In genomic region chr2:120287183-120288015, GRCh38 we compare ENCODE assay signal across 8 cellular contexts. TPM values are rescaled to one million over a fixed set of nuclear protein-coding genes. Genes with fewer than 3 reads are reported as not detected.
DNase-seq lines count a peak whose midpoint lies in the region; ATAC-seq and TF ChIP-seq lines count a peak whose summit lies in the region.

No MANE protein-coding gene starts in this region.

- TF ChIP-seq CTCF in activated CD8-positive, alpha-beta T cell treated with anti-CD3 and anti-CD28 coated beads for 36 hours (IDR thresholded peaks at IDR 0.05) = no peak
- no peak for TF ChIP-seq CTCF in CD8-positive, alpha-beta T cell (IDR thresholded peaks at IDR 0.05)
- no peak for TF ChIP-seq CTCF in prostate gland (IDR thresholded peaks at IDR 0.05)

- no peaks in the 10 kb centered on the region for H3K27me3 ChIP-seq in CD4-positive, alpha-beta memory T cell (ENCODE audit: insufficient read depth, low read length)
- no peaks in the 10 kb centered on the region for H3K27me3 ChIP-seq in CD8-positive, alpha-beta T cell (ENCODE audit: insufficient read depth, low read length)
- H3K27me3 ChIP-seq in prostate gland (replicated peaks; ENCODE audit: insufficient read depth) = no peaks in the 10 kb centered on the region

- CTCF ChIA-PET in CD4-positive, alpha-beta memory T cell (lab: Charles Lee; ENCODE audit: partially characterized antibody) = no interaction called here
- CTCF ChIA-PET in activated CD8-positive, alpha-beta T cell treated with anti-CD3 and anti-CD28 coated beads for 36 hours (lab: Charles Lee) = interaction anchor here (0.7 kb wide), 1 partner anchor 25 kb away, joined by 3 read pairs; no protein-coding TSS in a partner anchor
- CTCF ChIA-PET in CD8-positive, alpha-beta T cell (lab: Charles Lee) = interaction anchor here (0.7 kb wide), 1 partner anchor 584 kb away, joined by 3 read pairs; no protein-coding TSS in a partner anchor

- no peak overlapping the region for H3K27ac ChIP-seq in CD4-positive, alpha-beta memory T cell (ENCODE audit: low read depth, low read length)
- no peak overlapping the region for H3K27ac ChIP-seq in CD8-positive, alpha-beta T cell (ENCODE audit: low read depth, low read length)
- H3K27ac ChIP-seq in prostate gland = peak overlapping the region in 1 of 2 donors; percentile 3

- H3K9me3 ChIP-seq in CD4-positive, alpha-beta memory T cell (ENCODE audit: control insufficient read depth in 1 of 2, low read length in 2 of 2) = no peaks in the 10 kb centered on the region
- H3K9me3 ChIP-seq in CD8-positive, alpha-beta T cell (ENCODE audit: low read length) = no peaks in the 10 kb centered on the region
- H3K9me3 ChIP-seq in prostate gland = no peaks in the 10 kb centered on the region

- H3K36me3 Mint-ChIP-seq in CD4-positive, alpha-beta memory T cell = peaks cover 44 to 55% of the 10 kb centered on the region in 2 donors
- H3K36me3 Mint-ChIP-seq in activated CD8-positive, alpha-beta T cell treated with anti-CD3 and anti-CD28 coated beads for 36 hours (ENCODE audit: low read depth) = peaks cover 10% of the 10 kb centered on the region
- peaks cover 45% of the 10 kb centered on the region for H3K36me3 Mint-ChIP-seq in CD8-positive, alpha-beta T cell

- peak in 1 of 5 donors; percentile 33 for DNase-seq in CD4-positive, alpha-beta memory T cell
- peak; percentile 47 for DNase-seq in activated CD8-positive, alpha-beta T cell treated with anti-CD3 and anti-CD28 coated beads for 36 hours
- DNase-seq in kidney glomerular epithelial cell (lab: John Stamatoyannopoulos, UW) = peak; percentile 95
- DNase-seq in left lobe of liver (ENCODE audit: low spot score) = no peak
- no peak for DNase-seq in CD8-positive, alpha-beta T cell
- no peak for DNase-seq in prostate gland (ENCODE audit: low spot score)

- H3K4me3 ChIP-seq in CD4-positive, alpha-beta memory T cell (ENCODE audit: low read length in 2 of 2) = no peak overlapping the region
- no peak overlapping the region for H3K4me3 ChIP-seq in CD8-positive, alpha-beta T cell (ENCODE audit: low read depth, low read length)
- no peak overlapping the region for H3K4me3 ChIP-seq in prostate gland

- H3K4me3 Mint-ChIP-seq in CD4-positive, alpha-beta memory T cell = peak overlapping the region in 3 of 8 donors; percentile 27 to 33 (median 30)
- no peak overlapping the region for H3K4me3 Mint-ChIP-seq in activated CD8-positive, alpha-beta T cell treated with anti-CD3 and anti-CD28 coated beads for 36 hours
- H3K4me3 Mint-ChIP-seq in CD8-positive, alpha-beta T cell = no peak overlapping the region

- no peaks in the 10 kb centered on the region for H3K27me3 Mint-ChIP-seq in CD4-positive, alpha-beta memory T cell
- H3K27me3 Mint-ChIP-seq in activated CD8-positive, alpha-beta T cell treated with anti-CD3 and anti-CD28 coated beads for 36 hours = no peaks in the 10 kb centered on the region
- H3K27me3 Mint-ChIP-seq in CD8-positive, alpha-beta T cell (ENCODE audit: low read depth) = no peaks in the 10 kb centered on the region

- ATAC-seq in GM19328 (IDR thresholded peaks at IDR 0.05; ENCODE audit: unreplicated experiment) (peak; percentile 98), HG03175 (IDR thresholded peaks at IDR 0.05; ENCODE audit: unreplicated experiment) (peak; percentile 99), left lobe of liver (no peak)
- peak; percentile 94 for ATAC-seq in activated CD8-positive, alpha-beta T cell treated with anti-CD3 and anti-CD28 coated beads for 36 hours
- ATAC-seq in CD8-positive, alpha-beta T cell = no peak

- H3K4me1 ChIP-seq in CD4-positive, alpha-beta memory T cell (ENCODE audit: insufficient read depth, low read length) = peaks cover 27% of the 10 kb centered on the region
- H3K4me1 ChIP-seq in CD8-positive, alpha-beta T cell (ENCODE audit: insufficient read depth, low read length) = no peaks in the 10 kb centered on the region
- H3K4me1 ChIP-seq in prostate gland (replicated peaks) = peaks cover 10% of the 10 kb centered on the region

- TF ChIP-seq POLR2A in prostate gland (IDR thresholded peaks at IDR 0.05) = no peak

- POLR2A ChIA-PET in CD4-positive, alpha-beta memory T cell (lab: Charles Lee; ENCODE audit: partially characterized antibody) = no interaction called here
- POLR2A ChIA-PET in activated CD8-positive, alpha-beta T cell treated with anti-CD3 and anti-CD28 coated beads for 36 hours (lab: Charles Lee) = no interaction called here
- POLR2A ChIA-PET in CD8-positive, alpha-beta T cell (lab: Charles Lee) = no interaction called here

- peak overlapping the region; percentile 19 to 86 (median 60) for H3K27ac Mint-ChIP-seq in CD4-positive, alpha-beta memory T cell
- peak overlapping the region; percentile 44 for H3K27ac Mint-ChIP-seq in activated CD8-positive, alpha-beta T cell treated with anti-CD3 and anti-CD28 coated beads for 36 hours
- H3K27ac Mint-ChIP-seq in CD8-positive, alpha-beta T cell = no peak overlapping the region

- 68% methylated on average over 8 of the region's 8 CpGs for WGBS in prostate gland

- H3K4me1 Mint-ChIP-seq in CD4-positive, alpha-beta memory T cell = peaks cover 19 to 32% (median 23%) of the 10 kb centered on the region in 4 donors
- peaks cover 14% of the 10 kb centered on the region for H3K4me1 Mint-ChIP-seq in activated CD8-positive, alpha-beta T cell treated with anti-CD3 and anti-CD28 coated beads for 36 hours (ENCODE audit: low read depth)
- H3K4me1 Mint-ChIP-seq in CD8-positive, alpha-beta T cell (ENCODE audit: low read depth) = peaks cover 13% of the 10 kb centered on the region

- intact Hi-C loops in CD4-positive, alpha-beta memory T cell (cut with micrococcal nuclease) = no loop called here
- intact Hi-C loops in activated CD8-positive, alpha-beta T cell treated with anti-CD3 and anti-CD28 coated beads for 36 hours (cut with micrococcal nuclease) = no loop called here
- intact Hi-C loops in CD8-positive, alpha-beta T cell (cut with DNase I, micrococcal nuclease) = no loop called here
- intact Hi-C loops in prostate gland (cut with DNase I) = no loop called here

- H3K9me3 Mint-ChIP-seq in CD4-positive, alpha-beta memory T cell = no peaks in the 10 kb centered on the region
- no peaks in the 10 kb centered on the region for H3K9me3 Mint-ChIP-seq in activated CD8-positive, alpha-beta T cell treated with anti-CD3 and anti-CD28 coated beads for 36 hours
- H3K9me3 Mint-ChIP-seq in CD8-positive, alpha-beta T cell = no peaks in the 10 kb centered on the region

- no peaks in the 10 kb centered on the region for H3K36me3 ChIP-seq in CD4-positive, alpha-beta memory T cell (ENCODE audit: insufficient read depth, low read length)
- no peaks in the 10 kb centered on the region for H3K36me3 ChIP-seq in CD8-positive, alpha-beta T cell (ENCODE audit: insufficient read depth, low read length)
- H3K36me3 ChIP-seq in prostate gland = no peaks in the 10 kb centered on the region

RNA-seq across cellular contexts. Expression of gene RALB, which starts 34.7 kb away (rescaled TPM):
- 10 to 100 TPM; 14.0 TPM for total RNA-seq in CD4-positive, alpha-beta memory T cell
- polyA plus RNA-seq in CD4-positive, alpha-beta memory T cell = 10 to 100 TPM; 34.8 to 50.4 TPM
- total RNA-seq in activated CD8-positive, alpha-beta T cell treated with anti-CD3 and anti-CD28 coated beads for 36 hours = 10 to 100 TPM; 16.7 to 17.6 TPM
- total RNA-seq in left lobe of liver = 16.3 TPM
- total RNA-seq in CD8-positive, alpha-beta T cell = 1 to 10 TPM; 3.1 to 3.2 TPM
- 100 to 1,000 TPM in 1 of 2 donors, 10 to 100 TPM in 1; 92.6 to 132 TPM for total RNA-seq in prostate gland

RNA-seq across cellular contexts. Expression of gene INHBB, which starts 58.5 kb away (rescaled TPM):
- total RNA-seq in CD4-positive, alpha-beta memory T cell = not detected
- polyA plus RNA-seq in CD4-positive, alpha-beta memory T cell = not detected
- total RNA-seq in activated CD8-positive, alpha-beta T cell treated with anti-CD3 and anti-CD28 coated beads for 36 hours = not detected
- 6.3 TPM for total RNA-seq in left lobe of liver
- not detected for total RNA-seq in CD8-positive, alpha-beta T cell
- total RNA-seq in prostate gland = 10 to 100 TPM; 35.9 to 83.7 TPM

Comparison
In these comparisons a context has a peak if more than half of its experiments do, and no peak if none do; other contexts are left out.
1. DNase-seq: peak in activated CD8-positive, alpha-beta T cell treated with anti-CD3 and anti-CD28 coated beads for 36 hours (single experiment) and kidney glomerular epithelial cell (single experiment); none in left lobe of liver (single experiment), CD8-positive, alpha-beta T cell (0 of 7) and prostate gland (single experiment).
2. ATAC-seq: peak in GM19328 (single experiment), HG03175 (single experiment) and activated CD8-positive, alpha-beta T cell treated with anti-CD3 and anti-CD28 coated beads for 36 hours (single experiment); none in left lobe of liver (single experiment) and CD8-positive, alpha-beta T cell (single experiment).